In the genomic region with DNA sequence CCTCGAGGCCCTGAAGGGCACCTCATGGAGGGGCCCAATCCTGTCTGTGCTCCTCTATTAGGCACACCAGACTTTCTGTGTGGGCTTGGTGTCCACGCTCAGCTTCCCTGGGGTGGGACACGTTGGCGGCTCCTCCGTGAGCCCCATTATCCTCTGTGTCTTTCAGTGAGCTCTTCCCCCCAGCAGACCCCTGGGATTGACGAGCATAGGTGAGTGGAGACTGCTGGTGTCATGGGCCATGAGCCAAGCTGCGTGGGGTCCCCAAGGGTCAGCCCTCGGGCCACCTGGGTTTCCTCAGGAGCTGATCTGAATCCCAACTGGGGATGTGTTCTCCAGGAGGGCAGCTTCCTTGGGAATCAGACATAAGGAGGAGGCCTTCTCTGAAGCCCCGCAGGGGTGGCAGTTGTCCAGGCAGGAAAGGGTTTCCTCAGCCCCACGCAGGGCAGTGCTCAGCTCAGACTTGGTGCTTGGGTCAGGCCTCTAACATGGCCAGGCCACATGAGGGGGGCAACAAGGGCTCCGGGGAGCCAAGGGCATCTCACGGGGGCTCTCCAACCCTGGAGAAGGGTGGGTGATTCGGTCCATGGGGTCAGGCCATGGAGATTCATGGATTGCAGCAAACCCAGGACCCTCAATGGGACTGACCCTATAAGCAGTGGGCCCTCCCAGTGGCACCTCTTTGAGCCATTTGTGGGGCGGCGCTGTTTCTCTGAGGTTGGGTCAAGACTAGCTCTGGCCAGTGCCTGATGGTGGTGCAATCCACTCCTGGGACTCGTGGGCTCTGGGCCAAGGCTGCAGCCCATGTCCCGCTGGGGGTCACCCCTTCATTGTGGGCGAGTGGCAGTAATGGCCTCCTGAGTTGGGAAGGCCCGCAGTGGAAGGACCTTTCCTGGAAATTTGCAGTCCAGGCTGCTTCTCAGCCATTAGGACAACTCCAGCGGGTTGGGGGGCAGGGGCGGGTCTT, we compare ENCODE assay signal across 14 cellular contexts.
A peak's percentile ranks its signal among the peaks of the same experiment; 100 is the strongest.
DNase-seq lines count a peak whose midpoint lies in the region; ATAC-seq and TF ChIP-seq lines count a peak whose summit lies in the region.
"Had no signal": no experiment of that assay in that cellular context is flagged by ENCODE, and none has a peak within 500 bp of the region (broad histone marks: within the 10 kb centered on the region; RNA-seq: fewer than 3 reads in every experiment).

No MANE protein-coding gene starts in this region.

- no peaks in the 10 kb centered on the region for H3K9me3 ChIP-seq in SK-N-SH
- H3K9me3 ChIP-seq in adrenal gland (replicated peaks in 1 of 3), result peaks cover 0 to 13% (median 0%) of the 10 kb centered on the region in 3 donors
- H3K9me3 ChIP-seq: thyroid gland had no signal

- H3K36me3 ChIP-seq in SK-N-SH (replicated peaks in 1 of 2; ENCODE audit: control insufficient read depth in 1 of 2, insufficient read depth in 2 of 2, low read length in 1 of 2), result no peaks in the 10 kb centered on the region
- no peaks in the 10 kb centered on the region for H3K36me3 ChIP-seq in adrenal gland (replicated peaks in 1 of 2)
- H3K36me3 ChIP-seq: thyroid gland had no signal

- CTCF ChIA-PET in SK-N-SH (lab: Yijun Ruan, JAX), result no interaction called here

- no peak overlapping the region for H3K4me2 ChIP-seq in SK-N-SH

- no peaks in the 10 kb centered on the region for H3K27me3 ChIP-seq in SK-N-SH (ENCODE audit: insufficient read depth)
- no peaks in the 10 kb centered on the region for H3K27me3 ChIP-seq in adrenal gland
- H3K27me3 ChIP-seq: thyroid gland had no signal

- H3K4me3 ChIP-seq in SK-N-SH (ENCODE audit: low read depth in 2 of 2, low read length in 1 of 2), result no peak overlapping the region
- H3K4me3 ChIP-seq in adrenal gland, result no peak overlapping the region
- H3K4me3 ChIP-seq: skin epidermis, thyroid gland had no signal

- no peaks in the 10 kb centered on the region for H4K20me1 ChIP-seq in SK-N-SH (ENCODE audit: insufficient read depth)

- H3F3A ChIP-seq in SK-N-SH (replicated peaks; ENCODE audit: insufficient read depth), result no peaks in the 10 kb centered on the region

- no peak for TF ChIP-seq POLR2A in adrenal gland (IDR thresholded peaks at IDR 0.05)

- POLR2A ChIA-PET in SK-N-SH (lab: Yijun Ruan, JAX), result no interaction called here

- TF ChIP-seq CTCF in SK-N-SH (IDR thresholded peaks at IDR 0.05) (no peak), adrenal gland (IDR thresholded peaks at IDR 0.05) (no peak), GM20000 (IDR thresholded peaks at IDR 0.05; ENCODE audit: extremely low read depth, missing control alignments) (no peak)

- TF ChIP-seq RAD21 in SK-N-SH (IDR thresholded peaks at IDR 0.05; ENCODE audit: low read length), result no peak

- no peak for ATAC-seq in SK-N-SH treated with all-trans-retinoic acid at 6 μM for 48 hours
- ATAC-seq in left lobe of liver, result no peak
- no peak for ATAC-seq in GM19328 (IDR thresholded peaks at IDR 0.05; ENCODE audit: unreplicated experiment)

- intact Hi-C loops in adrenal gland (cut with DNase I), result no loop called here

- no peak overlapping the region for H3K27ac ChIP-seq in SK-N-SH (ENCODE audit: low read depth in 2 of 2, low read length in 1 of 2)
- H3K27ac ChIP-seq in adrenal gland, result no peak overlapping the region
- H3K27ac ChIP-seq: 22Rv1, skin epidermis, thyroid gland had no signal

- H3K9ac ChIP-seq in SK-N-SH, result no peak overlapping the region

- H2AFZ ChIP-seq in SK-N-SH (ENCODE audit: low read depth), result no peak overlapping the region

- no peaks in the 10 kb centered on the region for H3K9me2 ChIP-seq in SK-N-SH

- WGBS in SK-N-SH (ENCODE audit: low lambda C conversion rate), result 17% methylated on average over 7 of the region's 21 CpGs
- 63 to 100% (median 82%) methylated on average over 3 to 21 of the region's 21 CpGs for WGBS in adrenal gland, 4 donors

- DNase-seq in SK-N-SH, result peak; percentile 3
- DNase-seq in adrenal gland, result peak in 5 of 7 donors; percentile 1 to 11 (median 8)
- peak; percentile 38 for DNase-seq in left lobe of liver (ENCODE audit: low spot score)
- DNase-seq in stimulated activated CD8-positive, alpha-beta memory T cell treated with anti-CD3 and anti-CD28 coated beads, Interleukin-4, amount 100 ng/mL, for 48 hours, result peak; percentile 5
- no peak for DNase-seq in cerebellar cortex (ENCODE audit: low spot score)
- DNase-seq in GM20000 (ENCODE audit: low spot score), result no peak
- DNase-seq: naive B cell, NCI-H1092, NCI-H446 treated with DMSO at 0.1 percent for 48 hours had no signal

- no peak for TF ChIP-seq EP300 in SK-N-SH (IDR thresholded peaks at IDR 0.05; ENCODE audit: borderline replicate concordance in 1 of 2, low read depth in 1 of 2, low read length in 1 of 2)

- H3K4me1 ChIP-seq in SK-N-SH (ENCODE audit: control insufficient read depth in 1 of 2, insufficient read depth in 2 of 2, low read depth in 1 of 2, low read length in 1 of 2), result no peaks in the 10 kb centered on the region
- no peaks in the 10 kb centered on the region for H3K4me1 ChIP-seq in adrenal gland (replicated peaks in 1 of 2)
- H3K4me1 ChIP-seq: thyroid gland had no signal

- no peaks in the 10 kb centered on the region for H3K79me2 ChIP-seq in SK-N-SH (ENCODE audit: insufficient read depth)

TF ChIP-seq in SK-N-SH, 30 proteins besides CTCF, POLR2A, EP300 and RAD21 (continues in another document):
- TF ChIP-seq TEAD4 (IDR thresholded peaks at IDR 0.05; ENCODE audit: borderline replicate concordance, insufficient read depth) (no peak), MAX (IDR thresholded peaks at IDR 0.05; ENCODE audit: low read depth) (no peak)
- TF ChIP-seq, protein P1, sequence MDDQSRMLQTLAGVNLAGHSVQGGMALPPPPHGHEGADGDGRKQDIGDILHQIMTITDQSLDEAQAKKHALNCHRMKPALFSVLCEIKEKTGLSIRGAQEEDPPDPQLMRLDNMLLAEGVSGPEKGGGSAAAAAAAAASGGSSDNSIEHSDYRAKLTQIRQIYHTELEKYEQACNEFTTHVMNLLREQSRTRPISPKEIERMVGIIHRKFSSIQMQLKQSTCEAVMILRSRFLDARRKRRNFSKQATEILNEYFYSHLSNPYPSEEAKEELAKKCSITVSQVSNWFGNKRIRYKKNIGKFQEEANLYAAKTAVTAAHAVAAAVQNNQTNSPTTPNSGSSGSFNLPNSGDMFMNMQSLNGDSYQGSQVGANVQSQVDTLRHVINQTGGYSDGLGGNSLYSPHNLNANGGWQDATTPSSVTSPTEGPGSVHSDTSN (IDR thresholded peaks at IDR 0.05), result no peak

TF ChIP-seq in SK-N-SH treated with all-trans-retinoic acid at 6 μM for 48 hours, 23 proteins besides CTCF, POLR2A, EP300 and RAD21 (continues in another document):
- TF ChIP-seq TCF4 (CRISPR knock-in tag; IDR thresholded peaks at IDR 0.05; ENCODE audit: borderline replicate concordance) (no peak), ISL1 (CRISPR knock-in tag; IDR thresholded peaks at IDR 0.05) (no peak), ZNF8 (CRISPR knock-in tag; IDR thresholded peaks at IDR 0.05) (no peak), OSR1 (CRISPR knock-in tag; IDR thresholded peaks at IDR 0.05) (no peak), RARB (CRISPR knock-in tag; IDR thresholded peaks at IDR 0.05) (no peak), ZFP3 (CRISPR knock-in tag; IDR thresholded peaks at IDR 0.05) (no peak), GLIS3 (CRISPR knock-in tag; IDR thresholded peaks at IDR 0.05) (no peak), ZFP30 (CRISPR knock-in tag; IDR thresholded peaks at IDR 0.05) (no peak), ZC3H10 (CRISPR knock-in tag; IDR thresholded peaks at IDR 0.05) (no peak), BACH2 (CRISPR knock-in tag; IDR thresholded peaks at IDR 0.05; ENCODE audit: borderline replicate concordance) (no peak), ZNF70 (CRISPR knock-in tag; IDR thresholded peaks at IDR 0.05) (no peak), POU6F1 (CRISPR knock-in tag; IDR thresholded peaks at IDR 0.05; ENCODE audit: borderline replicate concordance, low read depth) (no peak), PPARA (CRISPR knock-in tag; IDR thresholded peaks at IDR 0.05; ENCODE audit: borderline replicate concordance) (no peak)
- TF ChIP-seq, protein P2, sequence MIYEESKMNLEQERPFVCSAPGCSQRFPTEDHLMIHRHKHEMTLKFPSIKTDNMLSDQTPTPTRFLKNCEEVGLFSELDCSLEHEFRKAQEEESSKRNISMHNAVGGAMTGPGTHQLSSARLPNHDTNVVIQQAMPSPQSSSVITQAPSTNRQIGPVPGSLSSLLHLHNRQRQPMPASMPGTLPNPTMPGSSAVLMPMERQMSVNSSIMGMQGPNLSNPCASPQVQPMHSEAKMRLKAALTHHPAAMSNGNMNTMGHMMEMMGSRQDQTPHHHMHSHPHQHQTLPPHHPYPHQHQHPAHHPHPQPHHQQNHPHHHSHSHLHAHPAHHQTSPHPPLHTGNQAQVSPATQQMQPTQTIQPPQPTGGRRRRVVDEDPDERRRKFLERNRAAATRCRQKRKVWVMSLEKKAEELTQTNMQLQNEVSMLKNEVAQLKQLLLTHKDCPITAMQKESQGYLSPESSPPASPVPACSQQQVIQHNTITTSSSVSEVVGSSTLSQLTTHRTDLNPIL (CRISPR knock-in tag; IDR thresholded peaks at IDR 0.05; ENCODE audit: low read depth), result no peak

Comparison
In these comparisons a context has a peak if more than half of its experiments do, and no peak if none do; other contexts are left out.
1. DNase-seq: peak in SK-N-SH (single experiment), adrenal gland (5 of 7), left lobe of liver (single experiment) and stimulated activated CD8-positive, alpha-beta memory T cell treated with anti-CD3 and anti-CD28 coated beads, Interleukin-4, amount 100 ng/mL, for 48 hours (single experiment); none in cerebellar cortex (single experiment) and GM20000 (single experiment).